9 cellular contexts compared by ENCODE assay signal in genomic region chr5:21802869-21803490, GRCh38.
DNase-seq lines count a peak whose midpoint lies in the region; ATAC-seq and TF ChIP-seq lines count a peak whose summit lies in the region.
"Had no signal": no experiment of that assay in that cellular context is flagged by ENCODE, and none has a peak within 500 bp of the region (broad histone marks: within the 10 kb centered on the region; RNA-seq: fewer than 3 reads in every experiment).

No MANE protein-coding gene starts in this region.

- peaks cover 0 to 5% of the 10 kb centered on the region in 2 donors for H3K4me1 Mint-ChIP-seq in natural killer cell
- H3K4me1 Mint-ChIP-seq: activated naive CD4-positive, alpha-beta T cell treated with anti-CD3 and anti-CD28 coated beads, Interleukin-2, amount 50 U/mL, for 24 hours had no signal

- H3K27me3 Mint-ChIP-seq in natural killer cell (ENCODE audit: low read depth in 2 of 2), result no peaks in the 10 kb centered on the region
- H3K27me3 Mint-ChIP-seq: activated naive CD4-positive, alpha-beta T cell treated with anti-CD3 and anti-CD28 coated beads, Interleukin-2, amount 50 U/mL, for 24 hours had no signal

- H3K36me3 Mint-ChIP-seq in natural killer cell, result no peaks in the 10 kb centered on the region
- H3K36me3 Mint-ChIP-seq: activated naive CD4-positive, alpha-beta T cell treated with anti-CD3 and anti-CD28 coated beads, Interleukin-2, amount 50 U/mL, for 24 hours had no signal

- H3K4me3 Mint-ChIP-seq in natural killer cell, result no peak overlapping the region
- H3K4me3 Mint-ChIP-seq: activated naive CD4-positive, alpha-beta T cell treated with anti-CD3 and anti-CD28 coated beads, Interleukin-2, amount 50 U/mL, for 24 hours had no signal

- 27% methylated on average over 4 of the region's 4 CpGs for WGBS in liver

- no peaks in the 10 kb centered on the region for H3K36me3 ChIP-seq in left ventricle myocardium inferior
- H3K36me3 ChIP-seq in liver (ENCODE audit: control insufficient read depth in 4 of 4, insufficient read depth in 3 of 4, low read depth in 1 of 4, low read length in 3 of 4), result no peaks in the 10 kb centered on the region

- no peaks in the 10 kb centered on the region for H3K4me1 ChIP-seq in left ventricle myocardium inferior
- no peaks in the 10 kb centered on the region for H3K4me1 ChIP-seq in liver (ENCODE audit: control insufficient read depth in 4 of 4, insufficient read depth in 4 of 4, low read length in 3 of 4)

- peak; percentile 86 to 89 for TF ChIP-seq RAD21 in liver (IDR thresholded peaks at IDR 0.05)

- TF ChIP-seq CTCF in left ventricle myocardium inferior (IDR thresholded peaks at IDR 0.05; ENCODE audit: borderline replicate concordance), result peak; percentile 62
- peak; percentile 50 for TF ChIP-seq CTCF in astrocyte of the cerebellum (IDR thresholded peaks at IDR 0.05; ENCODE audit: low read depth, low read length, missing control alignments)
- TF ChIP-seq CTCF in liver (IDR thresholded peaks at IDR 0.05; ENCODE audit: low read depth, low read length, missing input control), result peak; percentile 51
- no peak for TF ChIP-seq CTCF in natural killer cell (IDR thresholded peaks at IDR 0.05)

- peaks cover 8 to 9% of the 10 kb centered on the region in 2 donors for H3K9me3 Mint-ChIP-seq in natural killer cell

- in situ Hi-C loops in astrocyte of the cerebellum (cut with HindIII; ENCODE audit: low sequenced_read_pairs), result no loop called here

- H3K27me3 ChIP-seq in left ventricle myocardium inferior (ENCODE audit: low read depth), result no peaks in the 10 kb centered on the region
- no peaks in the 10 kb centered on the region for H3K27me3 ChIP-seq in liver (ENCODE audit: control insufficient read depth in 4 of 4, insufficient read depth in 4 of 4, low read length in 3 of 4)

- ATAC-seq in Right ventricle myocardium inferior, result no peak
- ATAC-seq in natural killer cell, result no peak
- ATAC-seq in HG03280 (IDR thresholded peaks at IDR 0.05; ENCODE audit: unreplicated experiment), result no peak

- no peak overlapping the region for H3K27ac ChIP-seq in left ventricle myocardium inferior (replicated peaks)
- H3K27ac ChIP-seq in liver (ENCODE audit: low read depth in 1 of 2, low read length in 2 of 2), result no peak overlapping the region

- DNase-seq in left ventricle myocardium inferior (no peak), Right ventricle myocardium inferior (ENCODE audit: missing footprints) (no peak), NCI-H2081 (lab: John Stamatoyannopoulos, UW) (peak; percentile 41 to 69), astrocyte of the cerebellum (ENCODE audit: low read depth) (no peak), natural killer cell (no peak), cortex of kidney (lab: John Stamatoyannopoulos, UW) (no peak)

- no peak overlapping the region for H3K9ac ChIP-seq in liver (ENCODE audit: low read depth in 1 of 2, low read length in 2 of 2)

- H3K9me3 ChIP-seq in left ventricle myocardium inferior (replicated peaks), result peaks cover 7% of the 10 kb centered on the region
- H3K9me3 ChIP-seq in liver (ENCODE audit: control insufficient read depth in 4 of 4, low read length in 3 of 4), result no peaks in the 10 kb centered on the region

- H3K4me3 ChIP-seq in left ventricle myocardium inferior, result no peak overlapping the region
- H3K4me3 ChIP-seq in astrocyte of the cerebellum (ENCODE audit: low read depth, low read length), result no peak overlapping the region
- no peak overlapping the region for H3K4me3 ChIP-seq in liver (ENCODE audit: low read depth in 1 of 3, low read length in 3 of 3)

- intact Hi-C loops in left ventricle myocardium inferior (cut with micrococcal nuclease) (no loop called here), Right ventricle myocardium inferior (cut with DNase I) (no loop called here), natural killer cell (cut with micrococcal nuclease) (no loop called here)

- no peak overlapping the region for H3K27ac Mint-ChIP-seq in natural killer cell
- H3K27ac Mint-ChIP-seq: activated naive CD4-positive, alpha-beta T cell treated with anti-CD3 and anti-CD28 coated beads, Interleukin-2, amount 50 U/mL, for 24 hours had no signal

TF ChIP-seq in liver, 16 proteins besides CTCF, POLR2A, EP300 and RAD21:
- TF ChIP-seq TAF1 (conservative IDR thresholded peaks at IDR 0.05) (no peak), RXRA (IDR thresholded peaks at IDR 0.05) (no peak), NR2F2 (IDR thresholded peaks at IDR 0.05) (no peak), HNF4A (conservative IDR thresholded peaks at IDR 0.05) (no peak), FOXA2 (IDR thresholded peaks at IDR 0.05) (no peak), EGR1 (IDR thresholded peaks at IDR 0.05; ENCODE audit: low read depth in 2 of 2) (no peak), YY1 (IDR thresholded peaks at IDR 0.05) (no peak), SP1 (IDR thresholded peaks at IDR 0.05) (no peak), ATF3 (IDR thresholded peaks at IDR 0.05) (no peak), FOXA1 (IDR thresholded peaks at IDR 0.05) (no peak), GABPA (IDR thresholded peaks at IDR 0.05 in 1 of 2, conservative IDR thresholded peaks at IDR 0.05 in 1 of 2) (no peak), REST (IDR thresholded peaks at IDR 0.05) (no peak), HNF4G (IDR thresholded peaks at IDR 0.05) (no peak), ZBTB33 (IDR thresholded peaks at IDR 0.05) (no peak), MAX (IDR thresholded peaks at IDR 0.05) (no peak)

Comparison
In these comparisons a context has a peak if more than half of its experiments do, and no peak if none do; other contexts are left out.
1. DNase-seq: peak in NCI-H2081 (2 of 2); none in left ventricle myocardium inferior (single experiment), Right ventricle myocardium inferior (single experiment), astrocyte of the cerebellum (single experiment), natural killer cell (single experiment) and cortex of kidney (single experiment).